ENCODE assay signal across 22 cellular contexts in the genomic region with DNA sequence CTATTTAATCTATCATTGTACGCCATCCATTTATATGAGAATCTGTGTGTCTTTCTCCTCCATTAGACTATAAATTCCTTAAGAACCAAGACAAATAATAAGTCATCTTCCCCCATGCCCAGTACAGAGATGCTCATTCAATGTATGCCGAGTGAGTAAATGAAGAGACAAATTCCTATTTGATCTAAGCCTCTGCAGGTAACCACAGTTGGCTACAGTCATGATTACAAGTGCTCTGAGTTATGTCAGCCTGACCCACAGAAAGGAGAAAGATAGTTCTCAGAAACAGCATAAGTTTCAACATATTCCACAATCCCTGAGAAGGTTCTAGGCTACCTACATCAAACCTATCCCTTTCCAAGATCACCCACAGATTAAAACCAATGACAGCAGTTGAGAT.
"Had no signal": no experiment of that assay in that cellular context is flagged by ENCODE, and none has a peak within 500 bp of the region (broad histone marks: within the 10 kb centered on the region; RNA-seq: fewer than 3 reads in every experiment).

No MANE protein-coding gene starts in this region.

- H2AFZ ChIP-seq: neural progenitor cell had no signal

- H3K9ac ChIP-seq: neural progenitor cell had no signal

- H3K4me1 ChIP-seq: neural progenitor cell, uterus had no signal

- H3K9me3 Mint-ChIP-seq: activated CD4-positive, alpha-beta T cell treated with anti-CD3 and anti-CD28 coated beads, Interleukin-2, amount 10 ng/mL, durations not matched to agents 24 days and 14 days; activated T-helper 1 cell treated with anti-CD3 and anti-CD28 coated beads, Interleukin-12 subunit alpha, Interleukin-12 subunit beta, Interleukin-2, Interleukin-4 antibody, amounts not matched to agents 30 ng/mL and 10 ng/mL and 1 ng/mL, durations not matched to agents 14 hours and 24 hours and 36 hours; naive B cell; neural progenitor cell; stimulated activated effector memory CD8-positive, alpha-beta T cell treated with anti-CD3 and anti-CD28 coated beads, Interleukin-12 subunit alpha, Interleukin-12 subunit beta, amount 100 ng/mL, for 72 hours; T-helper 2 cell treated with Interferon-gamma antibody and Interleukin-4, amounts not matched to agents 5 μg/mL and 100 μg/mL, for 36 hours had no signal

- DNase-seq: activated CD4-positive, alpha-beta T cell treated with anti-CD3 and anti-CD28 coated beads, Interleukin-2, amount 10 ng/mL, durations not matched to agents 24 days and 14 days; activated CD4-positive, CD25-positive, alpha-beta regulatory T cell; activated CD8-positive, alpha-beta memory T cell treated with anti-CD3 and anti-CD28 coated beads, Interleukin-2, amount 50 U/mL, for 48 hours; activated CD8-positive, alpha-beta T cell treated with anti-CD3 and anti-CD28 coated beads, Interleukin-2, amount 10 ng/mL, durations not matched to agents 7 days and 5 days; activated naive CD4-positive, alpha-beta T cell; activated naive CD8-positive, alpha-beta T cell treated with anti-CD3 and anti-CD28 coated beads, Interleukin-2, amount 10 ng/mL, durations not matched to agents 7 days and 5 days; anterior cingulate cortex; foreskin melanocyte; head of caudate nucleus; naive B cell; ovary; sigmoid colon; SW 1271; tibial artery; uterus had no signal

- H3K27me3 Mint-ChIP-seq: activated naive CD8-positive, alpha-beta T cell treated with anti-CD3 and anti-CD28 coated beads, Interleukin-2, amount 10 ng/mL, durations not matched to agents 7 days and 5 days had no signal

- H3K27ac Mint-ChIP-seq: activated CD4-positive, alpha-beta T cell treated with anti-CD3 and anti-CD28 coated beads, Interleukin-2, amount 10 ng/mL, durations not matched to agents 24 days and 14 days; activated CD8-positive, alpha-beta T cell treated with anti-CD3 and anti-CD28 coated beads, Interleukin-2, amount 10 ng/mL, durations not matched to agents 7 days and 5 days; activated naive CD8-positive, alpha-beta T cell treated with anti-CD3 and anti-CD28 coated beads, Interleukin-2, amount 10 ng/mL, durations not matched to agents 7 days and 5 days; activated T-helper 1 cell treated with anti-CD3 and anti-CD28 coated beads, Interleukin-12 subunit alpha, Interleukin-12 subunit beta, Interleukin-2, Interleukin-4 antibody, amounts not matched to agents 30 ng/mL and 10 ng/mL and 1 ng/mL, durations not matched to agents 14 hours and 24 hours and 36 hours; neural progenitor cell; stimulated activated effector memory CD8-positive, alpha-beta T cell treated with anti-CD3 and anti-CD28 coated beads, Interleukin-12 subunit alpha, Interleukin-12 subunit beta, amount 100 ng/mL, for 72 hours; T-helper 2 cell treated with Interferon-gamma antibody and Interleukin-4, amounts not matched to agents 5 μg/mL and 100 μg/mL, for 36 hours had no signal

- H3K27me3 ChIP-seq: cardiac muscle cell, neural progenitor cell, ovary, sigmoid colon, tibial artery, uterus had no signal

- H3K27ac ChIP-seq: cardiac muscle cell, neural progenitor cell, ovary, sigmoid colon, tibial artery, uterus had no signal

- H3K36me3 Mint-ChIP-seq: activated naive CD8-positive, alpha-beta T cell treated with anti-CD3 and anti-CD28 coated beads, Interleukin-2, amount 10 ng/mL, durations not matched to agents 7 days and 5 days; naive B cell; neural progenitor cell; stimulated activated effector memory CD8-positive, alpha-beta T cell treated with anti-CD3 and anti-CD28 coated beads, Interleukin-12 subunit alpha, Interleukin-12 subunit beta, amount 100 ng/mL, for 72 hours had no signal

- FAIRE-seq: endometrium had no signal

- H3K36me3 ChIP-seq: cardiac muscle cell, neural progenitor cell, ovary, sigmoid colon, tibial artery, uterus had no signal

- ATAC-seq: activated CD8-positive, alpha-beta T cell treated with anti-CD3 and anti-CD28 coated beads, Interleukin-2, amount 10 ng/mL, durations not matched to agents 7 days and 5 days; stimulated activated effector memory CD8-positive, alpha-beta T cell treated with anti-CD3 and anti-CD28 coated beads, Interleukin-12 subunit alpha, Interleukin-12 subunit beta, amount 100 ng/mL, for 72 hours had no signal

- H3K4me3 ChIP-seq: cardiac muscle cell, lung, neural progenitor cell, ovary, sigmoid colon, tibial artery, uterus had no signal

- H3K9me3 ChIP-seq: ovary, sigmoid colon, tibial artery, uterus had no signal

- H3K4me3 Mint-ChIP-seq: activated CD4-positive, alpha-beta T cell treated with anti-CD3 and anti-CD28 coated beads, Interleukin-2, amount 10 ng/mL, durations not matched to agents 24 days and 14 days; activated CD8-positive, alpha-beta T cell treated with anti-CD3 and anti-CD28 coated beads, Interleukin-2, amount 10 ng/mL, durations not matched to agents 7 days and 5 days; activated naive CD8-positive, alpha-beta T cell treated with anti-CD3 and anti-CD28 coated beads, Interleukin-2, amount 10 ng/mL, durations not matched to agents 7 days and 5 days; activated T-helper 1 cell treated with anti-CD3 and anti-CD28 coated beads, Interleukin-12 subunit alpha, Interleukin-12 subunit beta, Interleukin-2, Interleukin-4 antibody, amounts not matched to agents 30 ng/mL and 10 ng/mL and 1 ng/mL, durations not matched to agents 14 hours and 24 hours and 36 hours; naive B cell; neural progenitor cell; stimulated activated effector memory CD8-positive, alpha-beta T cell treated with anti-CD3 and anti-CD28 coated beads, Interleukin-12 subunit alpha, Interleukin-12 subunit beta, amount 100 ng/mL, for 72 hours; T-helper 2 cell treated with Interferon-gamma antibody and Interleukin-4, amounts not matched to agents 5 μg/mL and 100 μg/mL, for 36 hours had no signal

- H3K4me2 ChIP-seq: neural progenitor cell had no signal
